18 cellular contexts compared by ENCODE assay signal in the genomic region with DNA sequence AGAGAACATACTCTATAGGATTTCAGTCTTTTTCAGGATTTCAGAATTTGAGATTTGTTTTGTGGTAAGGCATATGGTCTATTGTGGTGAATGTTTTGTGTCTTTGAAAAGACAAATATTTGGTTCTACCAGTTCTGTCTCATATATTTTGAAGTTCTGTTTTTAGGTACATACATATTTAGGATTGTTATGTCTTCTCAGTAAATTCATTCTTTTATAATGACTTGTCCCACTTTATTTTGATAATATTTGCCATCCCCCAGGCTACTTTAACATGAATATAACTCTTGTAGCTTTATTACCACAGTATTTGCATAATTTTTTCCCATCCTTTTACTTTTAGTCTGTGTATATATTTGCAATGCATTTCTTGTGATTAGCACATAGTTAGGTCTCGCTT. TPM values are rescaled to one million over a fixed set of nuclear protein-coding genes. Genes with fewer than 3 reads are reported as not detected.
A peak's percentile ranks its signal among the peaks of the same experiment; 100 is the strongest.
DNase-seq lines count a peak whose midpoint lies in the region; ATAC-seq and TF ChIP-seq lines count a peak whose summit lies in the region.
"Had no signal": no experiment of that assay in that cellular context is flagged by ENCODE, and none has a peak within 500 bp of the region (broad histone marks: within the 10 kb centered on the region; RNA-seq: fewer than 3 reads in every experiment).

No MANE protein-coding gene starts in this region.

- ATAC-seq in GM19397 (IDR thresholded peaks at IDR 0.05; ENCODE audit: unreplicated experiment) (no peak), GM21576 (IDR thresholded peaks at IDR 0.05; ENCODE audit: unreplicated experiment) (no peak)

- H3K79me2 ChIP-seq in DOHH2 (ENCODE audit: control insufficient read depth, low read length) (peaks cover 59% of the 10 kb centered on the region), osteoblast (ENCODE audit: insufficient read depth, low read length) (peaks cover 85% of the 10 kb centered on the region)

- H3K4me1 ChIP-seq in DOHH2 (ENCODE audit: control insufficient read depth, low read length) (peaks cover 15% of the 10 kb centered on the region), breast epithelium (peaks cover 9 to 22% of the 10 kb centered on the region in 2 donors), osteoblast (ENCODE audit: insufficient read depth, low read length) (peaks cover 33% of the 10 kb centered on the region)

- TF ChIP-seq CTCF in DOHH2 (IDR thresholded peaks at IDR 0.05; ENCODE audit: low read depth, low read length, poor library complexity, severe bottlenecking) (no peak), breast epithelium (IDR thresholded peaks at IDR 0.05) (no peak), osteoblast (IDR thresholded peaks at IDR 0.05; ENCODE audit: extremely low read depth, low read depth, low read length) (no peak)

- intact Hi-C loops in breast epithelium (cut with DNase I; ENCODE audit: low total_unique reads) = no loop called here

- no peaks in the 10 kb centered on the region for H3K9me3 ChIP-seq in DOHH2 (ENCODE audit: control insufficient read depth, insufficient read depth, low read length)
- no peaks in the 10 kb centered on the region for H3K9me3 ChIP-seq in breast epithelium
- H3K9me3 ChIP-seq in osteoblast (ENCODE audit: low read depth, low read length) = no peaks in the 10 kb centered on the region
- H3K9me3 ChIP-seq: esophagus squamous epithelium, right atrium auricular region, vagina had no signal

- H3K9me2 ChIP-seq in DOHH2 (replicated peaks; ENCODE audit: control insufficient read depth, low read length) = no peaks in the 10 kb centered on the region

- H3F3A ChIP-seq in DOHH2 (ENCODE audit: control insufficient read depth, insufficient read depth) = no peaks in the 10 kb centered on the region

- H3K4me2 ChIP-seq in DOHH2 (ENCODE audit: low read length) = peak overlapping the region; percentile 31
- H3K4me2 ChIP-seq in osteoblast (ENCODE audit: insufficient read depth, low read length) = no peak overlapping the region

- H3K27me3 ChIP-seq in DOHH2 (ENCODE audit: control insufficient read depth, low read length) (no peaks in the 10 kb centered on the region), breast epithelium (no peaks in the 10 kb centered on the region), osteoblast (ENCODE audit: insufficient read depth, low read length) (no peaks in the 10 kb centered on the region)
- H3K27me3 ChIP-seq: esophagus squamous epithelium, right atrium auricular region, vagina had no signal

- H3K4me3 ChIP-seq in DOHH2 (ENCODE audit: low read length) (no peak overlapping the region), breast epithelium (no peak overlapping the region), osteoblast (ENCODE audit: insufficient read depth, low read length) (no peak overlapping the region)
- H3K4me3 ChIP-seq: esophagus squamous epithelium, right atrium auricular region, vagina had no signal

- no peaks in the 10 kb centered on the region for H3K36me3 ChIP-seq in DOHH2 (ENCODE audit: control insufficient read depth, low read length)
- H3K36me3 ChIP-seq in breast epithelium = no peaks in the 10 kb centered on the region
- H3K36me3 ChIP-seq in osteoblast (ENCODE audit: insufficient read depth, low read length) = no peaks in the 10 kb centered on the region
- H3K36me3 ChIP-seq: esophagus squamous epithelium, right atrium auricular region, vagina had no signal

- TF ChIP-seq POLR2A in breast epithelium (IDR thresholded peaks at IDR 0.05) = no peak

- H4K20me1 ChIP-seq in DOHH2 (ENCODE audit: control insufficient read depth, insufficient read depth, low read depth, low read length) (peaks cover 4% of the 10 kb centered on the region; the same call in 1 of the 2 replicates), osteoblast (ENCODE audit: insufficient read depth, low read length) (peaks cover 60% of the 10 kb centered on the region)

- DNase-seq in NCI-H526 (lab: John Stamatoyannopoulos, UW) = peak; percentile 23 to 42
- DNase-seq in breast epithelium (ENCODE audit: low spot score in 2 of 2) = no peak
- DNase-seq in osteoblast (ENCODE audit: insufficient read length, low spot score, missing footprints) = no peak
- DNase-seq in COLO829 (ENCODE audit: low spot score) = no peak
- DNase-seq in NCI-H2196 treated with DMSO at 0.1 percent for 48 hours (lab: John Stamatoyannopoulos, UW; ENCODE audit: unreplicated experiment) = no peak
- DNase-seq: ACHN; activated naive CD4-positive, alpha-beta T cell treated with anti-CD3 and anti-CD28 coated beads, Interleukin-2, amount 10 ng/mL, durations not matched to agents 7 days and 5 days; CD4-positive, alpha-beta memory T cell; DND-41; esophagus squamous epithelium; mesendoderm; NCI-H2081 treated with DMSO at 0.1 percent for 48 hours; NCI-H524 treated with DMSO at 0.1 percent for 48 hours had no signal

- H3K27ac ChIP-seq in DOHH2 (ENCODE audit: low read depth, low read length) (no peak overlapping the region), breast epithelium (peak overlapping the region; percentile 19 to 34), osteoblast (ENCODE audit: low read depth, low read length) (peak overlapping the region; percentile 81)
- H3K27ac ChIP-seq: vagina had no signal

- no peak overlapping the region for H2AFZ ChIP-seq in osteoblast (ENCODE audit: low read length)

RNA-seq across cellular contexts. Expression of gene MTMR3, which starts 32.0 kb away (rescaled TPM):
- total RNA-seq in breast epithelium (10 to 100 TPM; 57.0 to 90.0 (median 67.2) TPM), osteoblast (36.5 and 36.9 TPM in 2 replicates)

Comparison
In these comparisons a context has a peak if more than half of its experiments do, and no peak if none do; other contexts are left out.
1. DNase-seq: peak in NCI-H526 (2 of 2); none in breast epithelium (0 of 2), osteoblast (single experiment), COLO829 (single experiment) and NCI-H2196 treated with DMSO at 0.1 percent for 48 hours (single experiment).